Comparison of ENCODE assay signal across 24 cellular contexts in genomic region chr10:96661632-96662031, GRCh38. TPM values are rescaled to one million over a fixed set of nuclear protein-coding genes. Genes with fewer than 3 reads are reported as not detected.
"Had no signal": no experiment of that assay in that cellular context is flagged by ENCODE, and none has a peak within 500 bp of the region (broad histone marks: within the 10 kb centered on the region; RNA-seq: fewer than 3 reads in every experiment).

No MANE protein-coding gene starts in this region.

- H3K4me3 Mint-ChIP-seq: activated naive CD4-positive, alpha-beta T cell treated with anti-CD3 and anti-CD28 coated beads for 36 hours; activated naive CD8-positive, alpha-beta T cell treated with anti-CD3 and anti-CD28 coated beads, Interleukin-2, amount 10 ng/mL, durations not matched to agents 7 days and 5 days; activated T-cell treated with anti-CD3 and anti-CD28 coated beads, Interleukin-2, amount 50 U/mL, for 24 hours; endodermal cell; neural progenitor cell had no signal

- FAIRE-seq: bronchial epithelial cell had no signal

- H3K4me1 Mint-ChIP-seq: endodermal cell had no signal

- DNase-seq: activated CD8-positive, alpha-beta memory T cell treated with anti-CD3 and anti-CD28 coated beads for 24 hours; activated CD8-positive, alpha-beta memory T cell treated with anti-CD3 and anti-CD28 coated beads, Interleukin-2, amount 50 U/mL, for 4 hours; activated effector memory CD4-positive, alpha-beta T cell treated with Interleukin-2 at 50 U/mL for 16 hours; activated naive CD4-positive, alpha-beta T cell treated with anti-CD3 and anti-CD28 coated beads for 36 hours; activated naive CD8-positive, alpha-beta T cell treated with anti-CD3 and anti-CD28 coated beads, Interleukin-2, amount 10 ng/mL, durations not matched to agents 7 days and 5 days; activated T-cell treated with anti-CD3 and anti-CD28 coated beads, Interleukin-2, amount 50 U/mL, for 24 hours; amniotic stem cell; endodermal cell; kidney glomerular epithelial cell; left ventricle myocardium inferior; mammary epithelial cell; psoas muscle; stimulated activated CD4-positive, alpha-beta T cell treated with anti-CD3 and anti-CD28 coated beads, Interleukin-4, amount 100 ng/mL, for 4 hours; stomach; T-helper 1 cell; T-helper 9 cell had no signal

- ATAC-seq: psoas muscle had no signal

- H3K27me3 ChIP-seq: neural progenitor cell, right atrium auricular region, stomach, suprapubic skin, tibial nerve had no signal

- H3K9me3 ChIP-seq: left ventricle myocardium inferior, psoas muscle, right atrium auricular region, stomach, suprapubic skin, tibial nerve had no signal

- H3K27ac Mint-ChIP-seq: activated naive CD4-positive, alpha-beta T cell treated with anti-CD3 and anti-CD28 coated beads for 36 hours; activated naive CD8-positive, alpha-beta T cell treated with anti-CD3 and anti-CD28 coated beads, Interleukin-2, amount 10 ng/mL, durations not matched to agents 7 days and 5 days; activated T-cell treated with anti-CD3 and anti-CD28 coated beads, Interleukin-2, amount 50 U/mL, for 24 hours; endodermal cell; neural progenitor cell had no signal

- H3K36me3 Mint-ChIP-seq: neural progenitor cell had no signal

- H3K27me3 Mint-ChIP-seq: activated T-cell treated with anti-CD3 and anti-CD28 coated beads, Interleukin-2, amount 50 U/mL, for 24 hours had no signal

- H3K9me3 Mint-ChIP-seq: activated naive CD4-positive, alpha-beta T cell treated with anti-CD3 and anti-CD28 coated beads for 36 hours; activated naive CD8-positive, alpha-beta T cell treated with anti-CD3 and anti-CD28 coated beads, Interleukin-2, amount 10 ng/mL, durations not matched to agents 7 days and 5 days; activated T-cell treated with anti-CD3 and anti-CD28 coated beads, Interleukin-2, amount 50 U/mL, for 24 hours; endodermal cell; neural progenitor cell had no signal

- H3K27ac ChIP-seq: coronary artery, epithelial cell of prostate, left ventricle myocardium inferior, neural progenitor cell, psoas muscle, right atrium auricular region, stomach, suprapubic skin, tibial nerve had no signal

RNA-seq across cellular contexts. Expression of gene PIK3AP1, which starts 58.7 kb away (rescaled TPM):
- total RNA-seq: fibroblast of villous mesenchyme had no signal
